Comparison of ENCODE assay signal across 1 cellular context in the genomic region with DNA sequence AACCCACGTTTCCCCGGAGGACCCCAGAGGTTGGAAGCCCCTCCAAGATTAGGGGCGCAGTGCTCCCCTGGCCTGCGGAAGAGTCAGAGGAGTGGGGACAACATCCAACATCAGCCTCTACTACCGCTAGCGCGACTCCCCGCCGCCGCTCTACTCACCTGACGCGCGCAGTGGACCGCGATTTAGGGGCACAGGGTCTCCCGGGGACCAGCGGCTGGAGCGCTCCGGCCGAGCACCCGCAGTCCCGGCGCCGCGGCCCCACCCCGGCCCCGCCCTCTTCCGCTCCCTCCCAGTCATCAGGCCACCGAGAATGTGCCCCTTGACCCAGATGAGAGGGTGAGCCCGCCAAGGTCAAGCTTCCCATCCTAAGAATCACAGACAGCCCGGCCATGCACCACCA.
TF ChIP-seq lines count a peak whose summit lies in the region.

A gene (minus strand): TSS at position 249 of the 400 bp plus-strand sequence. CDS start 4,149 bp downstream, outside the sequence.

TF ChIP-seq in GM23338, 12 proteins besides CTCF, POLR2A, EP300 and RAD21 (continued from another document):
- TF ChIP-seq NANOG (IDR thresholded peaks at IDR 0.05; ENCODE audit: borderline replicate concordance) (no peak), ZNF114 (CRISPR knock-in tag; IDR thresholded peaks at IDR 0.05) (no peak), CREB1 (CRISPR knock-in tag; IDR thresholded peaks at IDR 0.05; ENCODE audit: low read depth) (no peak), ZNF331 (CRISPR knock-in tag; IDR thresholded peaks at IDR 0.05; ENCODE audit: low read depth) (no peak), STAT1 (IDR thresholded peaks at IDR 0.05; ENCODE audit: unreplicated experiment) (no peak), POLR2AphosphoS5 (IDR thresholded peaks at IDR 0.05; ENCODE audit: low read depth) (no peak)
- TF ChIP-seq, protein P1, sequence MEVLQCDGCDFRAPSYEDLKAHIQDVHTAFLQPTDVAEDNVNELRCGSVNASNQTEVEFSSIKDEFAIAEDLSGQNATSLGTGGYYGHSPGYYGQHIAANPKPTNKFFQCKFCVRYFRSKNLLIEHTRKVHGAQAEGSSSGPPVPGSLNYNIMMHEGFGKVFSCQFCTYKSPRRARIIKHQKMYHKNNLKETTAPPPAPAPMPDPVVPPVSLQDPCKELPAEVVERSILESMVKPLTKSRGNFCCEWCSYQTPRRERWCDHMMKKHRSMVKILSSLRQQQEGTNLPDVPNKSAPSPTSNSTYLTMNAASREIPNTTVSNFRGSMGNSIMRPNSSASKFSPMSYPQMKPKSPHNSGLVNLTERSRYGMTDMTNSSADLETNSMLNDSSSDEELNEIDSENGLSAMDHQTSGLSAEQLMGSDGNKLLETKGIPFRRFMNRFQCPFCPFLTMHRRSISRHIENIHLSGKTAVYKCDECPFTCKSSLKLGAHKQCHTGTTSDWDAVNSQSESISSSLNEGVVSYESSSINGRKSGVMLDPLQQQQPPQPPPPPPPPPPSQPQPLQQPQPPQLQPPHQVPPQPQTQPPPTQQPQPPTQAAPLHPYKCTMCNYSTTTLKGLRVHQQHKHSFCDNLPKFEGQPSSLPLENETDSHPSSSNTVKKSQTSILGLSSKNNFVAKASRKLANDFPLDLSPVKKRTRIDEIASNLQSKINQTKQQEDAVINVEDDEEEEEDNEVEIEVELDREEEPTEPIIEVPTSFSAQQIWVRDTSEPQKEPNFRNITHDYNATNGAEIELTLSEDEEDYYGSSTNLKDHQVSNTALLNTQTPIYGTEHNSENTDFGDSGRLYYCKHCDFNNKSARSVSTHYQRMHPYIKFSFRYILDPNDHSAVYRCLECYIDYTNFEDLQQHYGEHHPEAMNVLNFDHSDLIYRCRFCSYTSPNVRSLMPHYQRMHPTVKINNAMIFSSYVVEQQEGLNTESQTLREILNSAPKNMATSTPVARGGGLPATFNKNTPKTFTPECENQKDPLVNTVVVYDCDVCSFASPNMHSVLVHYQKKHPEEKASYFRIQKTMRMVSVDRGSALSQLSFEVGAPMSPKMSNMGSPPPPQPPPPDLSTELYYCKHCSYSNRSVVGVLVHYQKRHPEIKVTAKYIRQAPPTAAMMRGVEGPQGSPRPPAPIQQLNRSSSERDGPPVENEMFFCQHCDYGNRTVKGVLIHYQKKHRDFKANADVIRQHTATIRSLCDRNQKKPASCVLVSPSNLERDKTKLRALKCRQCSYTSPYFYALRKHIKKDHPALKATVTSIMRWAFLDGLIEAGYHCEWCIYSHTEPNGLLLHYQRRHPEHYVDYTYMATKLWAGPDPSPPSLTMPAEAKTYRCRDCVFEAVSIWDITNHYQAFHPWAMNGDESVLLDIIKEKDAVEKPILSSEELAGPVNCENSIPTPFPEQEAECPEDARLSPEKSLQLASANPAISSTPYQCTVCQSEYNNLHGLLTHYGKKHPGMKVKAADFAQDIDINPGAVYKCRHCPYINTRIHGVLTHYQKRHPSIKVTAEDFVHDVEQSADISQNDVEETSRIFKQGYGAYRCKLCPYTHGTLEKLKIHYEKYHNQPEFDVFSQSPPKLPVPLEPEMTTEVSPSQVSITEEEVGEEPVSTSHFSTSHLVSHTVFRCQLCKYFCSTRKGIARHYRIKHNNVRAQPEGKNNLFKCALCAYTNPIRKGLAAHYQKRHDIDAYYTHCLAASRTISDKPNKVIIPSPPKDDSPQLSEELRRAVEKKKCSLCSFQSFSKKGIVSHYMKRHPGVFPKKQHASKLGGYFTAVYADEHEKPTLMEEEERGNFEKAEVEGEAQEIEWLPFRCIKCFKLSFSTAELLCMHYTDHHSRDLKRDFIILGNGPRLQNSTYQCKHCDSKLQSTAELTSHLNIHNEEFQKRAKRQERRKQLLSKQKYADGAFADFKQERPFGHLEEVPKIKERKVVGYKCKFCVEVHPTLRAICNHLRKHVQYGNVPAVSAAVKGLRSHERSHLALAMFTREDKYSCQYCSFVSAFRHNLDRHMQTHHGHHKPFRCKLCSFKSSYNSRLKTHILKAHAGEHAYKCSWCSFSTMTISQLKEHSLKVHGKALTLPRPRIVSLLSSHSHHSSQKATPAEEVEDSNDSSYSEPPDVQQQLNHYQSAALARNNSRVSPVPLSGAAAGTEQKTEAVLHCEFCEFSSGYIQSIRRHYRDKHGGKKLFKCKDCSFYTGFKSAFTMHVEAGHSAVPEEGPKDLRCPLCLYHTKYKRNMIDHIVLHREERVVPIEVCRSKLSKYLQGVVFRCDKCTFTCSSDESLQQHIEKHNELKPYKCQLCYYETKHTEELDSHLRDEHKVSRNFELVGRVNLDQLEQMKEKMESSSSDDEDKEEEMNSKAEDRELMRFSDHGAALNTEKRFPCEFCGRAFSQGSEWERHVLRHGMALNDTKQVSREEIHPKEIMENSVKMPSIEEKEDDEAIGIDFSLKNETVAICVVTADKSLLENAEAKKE (CRISPR knock-in tag; IDR thresholded peaks at IDR 0.05) = no peak
- TF ChIP-seq, protein P2, sequence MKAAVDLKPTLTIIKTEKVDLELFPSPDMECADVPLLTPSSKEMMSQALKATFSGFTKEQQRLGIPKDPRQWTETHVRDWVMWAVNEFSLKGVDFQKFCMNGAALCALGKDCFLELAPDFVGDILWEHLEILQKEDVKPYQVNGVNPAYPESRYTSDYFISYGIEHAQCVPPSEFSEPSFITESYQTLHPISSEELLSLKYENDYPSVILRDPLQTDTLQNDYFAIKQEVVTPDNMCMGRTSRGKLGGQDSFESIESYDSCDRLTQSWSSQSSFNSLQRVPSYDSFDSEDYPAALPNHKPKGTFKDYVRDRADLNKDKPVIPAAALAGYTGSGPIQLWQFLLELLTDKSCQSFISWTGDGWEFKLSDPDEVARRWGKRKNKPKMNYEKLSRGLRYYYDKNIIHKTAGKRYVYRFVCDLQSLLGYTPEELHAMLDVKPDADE (IDR thresholded peaks at IDR 0.05) = no peak
